In the genomic region with DNA sequence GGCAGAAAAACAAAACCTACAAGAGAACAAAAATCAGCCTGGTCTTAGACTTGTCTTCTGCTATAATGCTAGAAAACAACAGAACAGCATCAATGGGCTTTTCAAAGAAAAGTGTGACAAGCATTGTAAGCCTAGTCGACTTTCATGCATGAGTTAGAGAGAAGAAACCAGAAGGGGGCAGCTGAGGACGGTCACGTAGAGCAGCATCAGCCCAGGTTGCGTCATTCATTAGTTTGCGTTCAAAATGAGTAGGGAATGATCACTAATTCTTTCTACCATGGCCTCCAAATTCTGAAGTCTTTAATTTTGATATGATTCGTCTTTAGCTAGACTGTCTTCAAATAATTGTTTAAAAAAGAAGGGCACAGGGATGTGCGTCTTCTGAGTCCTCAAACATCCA, we compare ENCODE assay signal across 1 cellular context.
TF ChIP-seq lines count a peak whose summit lies in the region.

No MANE protein-coding gene starts in this region.

TF ChIP-seq in endothelial cell of umbilical vein, 7 proteins besides CTCF, POLR2A, EP300 and RAD21 (continued from another document):
- no peak for TF ChIP-seq JUN (IDR thresholded peaks at IDR 0.05; ENCODE audit: borderline replicate concordance, insufficient read depth, insufficient read length, low read depth)
- no peak for TF ChIP-seq EZH2 (IDR thresholded peaks at IDR 0.05; ENCODE audit: borderline replicate concordance, low read depth, low read length, severe bottlenecking)
- TF ChIP-seq GATA2 (IDR thresholded peaks at IDR 0.05; ENCODE audit: insufficient read depth, insufficient read length, low read depth, low read length) = no peak
